In genomic region chr1:150560986-150561829, GRCh38 we compare ENCODE assay signal across 8 cellular contexts. TPM values are rescaled to one million over a fixed set of nuclear protein-coding genes. Genes with fewer than 3 reads are reported as not detected.
DNase-seq lines count a peak whose midpoint lies in the region; ATAC-seq and TF ChIP-seq lines count a peak whose summit lies in the region.

No MANE protein-coding gene starts in this region.

- H3K4me1 Mint-ChIP-seq in chondrocyte (ENCODE audit: low read depth): peaks cover 62% of the 10 kb centered on the region

- no peaks in the 10 kb centered on the region for H3K9me3 ChIP-seq in ES-I3 (ENCODE audit: control insufficient read depth, insufficient read depth, low read length)

- peak overlapping the region; percentile 89 for H3K4me3 Mint-ChIP-seq in chondrocyte (ENCODE audit: unreplicated experiment)

- ATAC-seq in HG02852 (IDR thresholded peaks at IDR 0.05; ENCODE audit: unreplicated experiment): peak; percentile 34

- no peaks in the 10 kb centered on the region for H3K27me3 Mint-ChIP-seq in chondrocyte (ENCODE audit: low read depth)

- peak overlapping the region; percentile 100 for H3K27ac Mint-ChIP-seq in chondrocyte (ENCODE audit: unreplicated experiment)

- peak; percentile 93 for DNase-seq in NCI-H345 (lab: John Stamatoyannopoulos, UW)
- peak; percentile 85 for DNase-seq in activated CD4-positive, CD25-positive, alpha-beta regulatory T cell treated with anti-CD3 and anti-CD28 coated beads, Interleukin-2, amount 50 U/mL, for 72 hours
- DNase-seq in chondrocyte (ENCODE audit: low spot score): peak; percentile 98
- peak; percentile 98 for DNase-seq in kidney glomerular epithelial cell (lab: John Stamatoyannopoulos, UW)
- DNase-seq in stimulated activated CD4-positive, alpha-beta T cell treated with anti-CD3 and anti-CD28 coated beads, Interleukin-15, amount 100 ng/mL, for 24 hours: peak; percentile 93
- DNase-seq in NCI-H1930 (lab: John Stamatoyannopoulos, UW): no peak

- no peaks in the 10 kb centered on the region for H3K36me3 ChIP-seq in ES-I3 (ENCODE audit: insufficient read depth, low read length)

- peak; percentile 82 for TF ChIP-seq CTCF in chondrocyte (IDR thresholded peaks at IDR 0.05)

- H3K4me1 ChIP-seq in ES-I3 (ENCODE audit: insufficient read depth, low read length): peaks cover 27% of the 10 kb centered on the region

- H3K9ac ChIP-seq in ES-I3 (ENCODE audit: low read depth, low read length): peak overlapping the region; percentile 75

- H3K36me3 Mint-ChIP-seq in chondrocyte (ENCODE audit: low read depth): no peaks in the 10 kb centered on the region

- no peaks in the 10 kb centered on the region for H3K9me3 Mint-ChIP-seq in chondrocyte (ENCODE audit: low read depth)

RNA-seq across cellular contexts. Expression of gene ADAMTSL4, which starts 12.0 kb away (rescaled TPM):
- 3.6 to 5.7 TPM (median 5.1 TPM) in 3 replicates for total RNA-seq in chondrocyte

RNA-seq across cellular contexts. Expression of gene MCL1, which starts 18.2 kb away (rescaled TPM):
- total RNA-seq in chondrocyte: 211 to 264 TPM (median 255 TPM) in 3 replicates

RNA-seq across cellular contexts. Expression of gene FALEC, which starts 45.7 kb away (rescaled TPM):
- total RNA-seq in chondrocyte: 1.2 TPM in 1 of 3 replicates, not detected in the others

RNA-seq across cellular contexts. Expression of gene ECM1, which starts 53.3 kb away (rescaled TPM):
- 3.6 to 9.1 TPM (median 8.2 TPM) in 3 replicates for total RNA-seq in chondrocyte

Comparison
In these comparisons a context has a peak if more than half of its experiments do, and no peak if none do; other contexts are left out.
1. DNase-seq: peak in NCI-H345 (single experiment), activated CD4-positive, CD25-positive, alpha-beta regulatory T cell treated with anti-CD3 and anti-CD28 coated beads, Interleukin-2, amount 50 U/mL, for 72 hours (single experiment), chondrocyte (single experiment), kidney glomerular epithelial cell (single experiment) and stimulated activated CD4-positive, alpha-beta T cell treated with anti-CD3 and anti-CD28 coated beads, Interleukin-15, amount 100 ng/mL, for 24 hours (single experiment); none in NCI-H1930 (0 of 2).